In genomic region chr12:128339121-128339520, GRCh38 we compare ENCODE assay signal across 1 cellular context.
TF ChIP-seq lines count a peak whose summit lies in the region.

No MANE protein-coding gene starts in this region.

TF ChIP-seq in SK-N-SH, 30 proteins besides CTCF, POLR2A, EP300 and RAD21 (continued from another document):
- TF ChIP-seq REST (IDR thresholded peaks at IDR 0.05; ENCODE audit: low read depth, low read length) (no peak), ELF1 (IDR thresholded peaks at IDR 0.05) (no peak), GABPA (IDR thresholded peaks at IDR 0.05; ENCODE audit: low read depth) (no peak), USF1 (IDR thresholded peaks at IDR 0.05; ENCODE audit: borderline replicate concordance, low read depth) (no peak), MXI1 (IDR thresholded peaks at IDR 0.05; ENCODE audit: low read depth, low read length) (no peak), CHD2 (IDR thresholded peaks at IDR 0.05; ENCODE audit: low read length, partially characterized antibody) (no peak), RCOR1 (IDR thresholded peaks at IDR 0.05; ENCODE audit: low read length) (no peak), NRF1 (IDR thresholded peaks at IDR 0.05; ENCODE audit: low read depth, low read length) (no peak), RFX5 (IDR thresholded peaks at IDR 0.05; ENCODE audit: low read length) (no peak), ZBTB33 (IDR thresholded peaks at IDR 0.05; ENCODE audit: borderline replicate concordance, low read depth) (no peak), EZH2phosphoT487 (IDR thresholded peaks at IDR 0.05; ENCODE audit: borderline replicate concordance, low read depth) (no peak), NFIC (IDR thresholded peaks at IDR 0.05; ENCODE audit: borderline replicate concordance) (no peak), MEF2A (IDR thresholded peaks at IDR 0.05; ENCODE audit: borderline replicate concordance, low read depth) (no peak)
